ENCODE assay signal across 1 cellular context in genomic region chr6:26473429-26473757, GRCh38.
TF ChIP-seq lines count a peak whose summit lies in the region.

No MANE protein-coding gene starts in this region.

TF ChIP-seq in GM12878, 131 proteins besides CTCF, POLR2A, EP300 and RAD21:
- TF ChIP-seq RAD51 (IDR thresholded peaks at IDR 0.05) (0 out of 2 replicates have a peak, but pooled peaks have one; percentile 4), JUNB (IDR thresholded peaks at IDR 0.05) (peak; percentile 58; the same call in 1 of the 2 replicates), MXI1 (IDR thresholded peaks at IDR 0.05; ENCODE audit: low read depth, low read length) (no peak), MAX (IDR thresholded peaks at IDR 0.05; ENCODE audit: low read depth, low read length) (no peak), SMAD5 (IDR thresholded peaks at IDR 0.05; ENCODE audit: low read depth) (no peak)
